20 cellular contexts compared by ENCODE assay signal in genomic region chr12:34286483-34286882, GRCh38.
DNase-seq lines count a peak whose midpoint lies in the region; ATAC-seq and TF ChIP-seq lines count a peak whose summit lies in the region.
"Had no signal": no experiment of that assay in that cellular context is flagged by ENCODE, and none has a peak within 500 bp of the region (broad histone marks: within the 10 kb centered on the region; RNA-seq: fewer than 3 reads in every experiment).

No MANE protein-coding gene starts in this region.

- no peak for ATAC-seq in natural killer cell treated with Interleukin-12 subunit alpha and Interleukin-12 subunit beta and Interleukin-15 and Interleukin-18, amount 100 ng/mL, for 72 hours
- no peak for ATAC-seq in natural killer cell
- no peak for ATAC-seq in left lobe of liver
- no peak for ATAC-seq in stimulated activated naive CD8-positive, alpha-beta T cell treated with anti-CD3 and anti-CD28 coated beads, Interleukin-15, amount 100 ng/mL, for 72 hours
- no peak for ATAC-seq in HG03342 (IDR thresholded peaks at IDR 0.05; ENCODE audit: unreplicated experiment)
- ATAC-seq: HCT116 had no signal

- no peaks in the 10 kb centered on the region for H3K27me3 ChIP-seq in stomach
- H3K27me3 ChIP-seq: BLaER1 had no signal

- DNase-seq in activated effector memory CD4-positive, alpha-beta T cell treated with anti-CD3 and anti-CD28 coated beads, Interleukin-2, amount 50 U/mL, for 16 hours, result peak; percentile 33
- no peak for DNase-seq in activated effector memory CD4-positive, alpha-beta T cell treated with Interleukin-2 at 50 U/mL for 16 hours
- peak; percentile 58 for DNase-seq in natural killer cell treated with Interleukin-12 subunit alpha and Interleukin-12 subunit beta and Interleukin-15 and Interleukin-18, amount 100 ng/mL, for 72 hours (ENCODE audit: low spot score)
- DNase-seq in natural killer cell, result no peak
- peak; percentile 29 for DNase-seq in left lobe of liver (ENCODE audit: low spot score)
- DNase-seq in stomach, result peak; percentile 2
- DNase-seq in stimulated activated naive CD8-positive, alpha-beta T cell treated with anti-CD3 and anti-CD28 coated beads, Interleukin-15, amount 100 ng/mL, for 72 hours, result no peak
- DNase-seq: CD4-positive, alpha-beta T cell; CD8-positive, alpha-beta memory T cell; DMS 273 treated with DMSO at 0.1 percent for 48 hours; DMS79 treated with DMSO at 0.1 percent for 48 hours; GF-D8; GM23248; H7 had no signal

- TF ChIP-seq CTCF in natural killer cell (IDR thresholded peaks at IDR 0.05) (no peak), stomach (IDR thresholded peaks at IDR 0.05) (no peak)

- intact Hi-C loops in natural killer cell (cut with micrococcal nuclease) (no loop called here), stomach (cut with DNase I; ENCODE audit: low total_unique reads) (no loop called here)

- H3K4me3 ChIP-seq in stomach, result no peak overlapping the region
- H3K4me3 ChIP-seq: BLaER1, GM23248 had no signal

- no peaks in the 10 kb centered on the region for H3K4me1 Mint-ChIP-seq in natural killer cell treated with Interleukin-12 subunit alpha and Interleukin-12 subunit beta and Interleukin-15 and Interleukin-18, amount 100 ng/mL, for 72 hours (ENCODE audit: low read depth in 2 of 2)
- H3K4me1 Mint-ChIP-seq in natural killer cell, result no peaks in the 10 kb centered on the region
- no peaks in the 10 kb centered on the region for H3K4me1 Mint-ChIP-seq in stimulated activated naive CD8-positive, alpha-beta T cell treated with anti-CD3 and anti-CD28 coated beads, Interleukin-15, amount 100 ng/mL, for 72 hours
- H3K4me1 Mint-ChIP-seq: B cell; CD8-positive, alpha-beta memory T cell had no signal

- H3K27ac Mint-ChIP-seq in natural killer cell treated with Interleukin-12 subunit alpha and Interleukin-12 subunit beta and Interleukin-15 and Interleukin-18, amount 100 ng/mL, for 72 hours, result no peak overlapping the region
- H3K27ac Mint-ChIP-seq in natural killer cell, result no peak overlapping the region
- H3K27ac Mint-ChIP-seq in stimulated activated naive CD8-positive, alpha-beta T cell treated with anti-CD3 and anti-CD28 coated beads, Interleukin-15, amount 100 ng/mL, for 72 hours, result no peak overlapping the region
- H3K27ac Mint-ChIP-seq: B cell; CD4-positive, alpha-beta T cell; CD8-positive, alpha-beta memory T cell had no signal

- no peaks in the 10 kb centered on the region for H3K36me3 ChIP-seq in stomach
- H3K36me3 ChIP-seq: BLaER1 had no signal

- no peaks in the 10 kb centered on the region for H3K4me1 ChIP-seq in stomach
- H3K4me1 ChIP-seq: BLaER1 had no signal

- peaks cover 5% of the 10 kb centered on the region for H3K9me3 Mint-ChIP-seq in natural killer cell treated with Interleukin-12 subunit alpha and Interleukin-12 subunit beta and Interleukin-15 and Interleukin-18, amount 100 ng/mL, for 72 hours
- H3K9me3 Mint-ChIP-seq in natural killer cell, result peaks cover 2 to 13% of the 10 kb centered on the region in 2 donors
- H3K9me3 Mint-ChIP-seq in stimulated activated naive CD8-positive, alpha-beta T cell treated with anti-CD3 and anti-CD28 coated beads, Interleukin-15, amount 100 ng/mL, for 72 hours, result peaks cover 13 to 63% of the 10 kb centered on the region in 2 donors

- H3K27ac ChIP-seq in stomach, result no peak overlapping the region
- H3K27ac ChIP-seq: 22Rv1, BLaER1, C4-2B, GM23248 had no signal

- 41 to 51% (median 47%) methylated on average over 5 of the region's 5 CpGs for WGBS in stomach, 5 donors

- H3K4me3 Mint-ChIP-seq in natural killer cell treated with Interleukin-12 subunit alpha and Interleukin-12 subunit beta and Interleukin-15 and Interleukin-18, amount 100 ng/mL, for 72 hours, result no peak overlapping the region
- no peak overlapping the region for H3K4me3 Mint-ChIP-seq in natural killer cell
- H3K4me3 Mint-ChIP-seq in stimulated activated naive CD8-positive, alpha-beta T cell treated with anti-CD3 and anti-CD28 coated beads, Interleukin-15, amount 100 ng/mL, for 72 hours, result no peak overlapping the region
- H3K4me3 Mint-ChIP-seq: B cell; CD4-positive, alpha-beta T cell; CD8-positive, alpha-beta memory T cell had no signal

- H3K9me3 ChIP-seq in stomach, result peaks cover 12 to 100% (median 85%) of the 10 kb centered on the region in 4 donors

- peaks cover 5% of the 10 kb centered on the region for H3K36me3 Mint-ChIP-seq in natural killer cell treated with Interleukin-12 subunit alpha and Interleukin-12 subunit beta and Interleukin-15 and Interleukin-18, amount 100 ng/mL, for 72 hours
- H3K36me3 Mint-ChIP-seq in natural killer cell, result peaks cover 9% of the 10 kb centered on the region
- H3K36me3 Mint-ChIP-seq: CD8-positive, alpha-beta memory T cell had no signal

- H3K27me3 Mint-ChIP-seq in natural killer cell treated with Interleukin-12 subunit alpha and Interleukin-12 subunit beta and Interleukin-15 and Interleukin-18, amount 100 ng/mL, for 72 hours, result no peaks in the 10 kb centered on the region
- no peaks in the 10 kb centered on the region for H3K27me3 Mint-ChIP-seq in natural killer cell (ENCODE audit: low read depth in 2 of 2)
- H3K27me3 Mint-ChIP-seq in stimulated activated naive CD8-positive, alpha-beta T cell treated with anti-CD3 and anti-CD28 coated beads, Interleukin-15, amount 100 ng/mL, for 72 hours, result no peaks in the 10 kb centered on the region
- H3K27me3 Mint-ChIP-seq: B cell; CD4-positive, alpha-beta T cell had no signal

- no peak for TF ChIP-seq EP300 in stomach (IDR thresholded peaks at IDR 0.05)

- TF ChIP-seq POLR2A in stomach (IDR thresholded peaks at IDR 0.05), result no peak

Comparison
In these comparisons a context has a peak if more than half of its experiments do, and no peak if none do; other contexts are left out.
1. DNase-seq: peak in activated effector memory CD4-positive, alpha-beta T cell treated with anti-CD3 and anti-CD28 coated beads, Interleukin-2, amount 50 U/mL, for 16 hours (single experiment), natural killer cell treated with Interleukin-12 subunit alpha and Interleukin-12 subunit beta and Interleukin-15 and Interleukin-18, amount 100 ng/mL, for 72 hours (single experiment), left lobe of liver (single experiment) and stomach (single experiment); none in activated effector memory CD4-positive, alpha-beta T cell treated with Interleukin-2 at 50 U/mL for 16 hours (single experiment), natural killer cell (single experiment) and stimulated activated naive CD8-positive, alpha-beta T cell treated with anti-CD3 and anti-CD28 coated beads, Interleukin-15, amount 100 ng/mL, for 72 hours (0 of 2).